In the genomic region with DNA sequence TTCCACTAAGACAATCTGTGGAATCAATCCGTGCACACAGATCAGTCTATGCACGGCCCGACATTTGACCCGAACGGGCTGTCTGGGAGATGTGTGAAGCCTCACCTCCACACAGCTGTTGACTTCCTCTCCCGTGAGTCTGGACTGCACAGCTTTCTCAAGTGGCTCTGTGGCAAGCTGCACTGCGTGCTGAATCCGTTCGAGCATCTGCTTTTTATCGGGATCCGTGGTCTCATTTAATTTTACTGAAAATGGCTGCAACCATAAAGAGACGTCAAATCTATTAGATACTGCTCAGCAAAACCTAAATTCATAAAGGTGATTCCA, we compare ENCODE assay signal across 9 cellular contexts.
"Had no signal": no experiment of that assay in that cellular context is flagged by ENCODE, and none has a peak within 500 bp of the region (broad histone marks: within the 10 kb centered on the region; RNA-seq: fewer than 3 reads in every experiment).

No MANE protein-coding gene starts in this region.

- DNase-seq: naive B cell had no signal

- H3K27me3 ChIP-seq: stomach, thyroid gland had no signal

- H3K27ac ChIP-seq: thyroid gland had no signal

- H3K9me3 Mint-ChIP-seq: activated naive CD8-positive, alpha-beta T cell treated with anti-CD3 and anti-CD28 coated beads, Interleukin-2, amount 50 U/mL, for 24 hours; activated T-helper 1 cell treated with anti-CD3 and anti-CD28 coated beads, Interleukin-12 subunit alpha, Interleukin-12 subunit beta, Interleukin-2, Interleukin-4 antibody, amounts not matched to agents 30 ng/mL and 10 ng/mL and 1 ng/mL, durations not matched to agents 14 hours and 24 hours and 36 hours; naive B cell had no signal

- H3K4me3 Mint-ChIP-seq: activated naive CD8-positive, alpha-beta T cell treated with anti-CD3 and anti-CD28 coated beads, Interleukin-2, amount 50 U/mL, for 24 hours; activated T-helper 1 cell treated with anti-CD3 and anti-CD28 coated beads, Interleukin-12 subunit alpha, Interleukin-12 subunit beta, Interleukin-2, Interleukin-4 antibody, amounts not matched to agents 30 ng/mL and 10 ng/mL and 1 ng/mL, durations not matched to agents 14 hours and 24 hours and 36 hours; naive B cell had no signal

- H3K9me3 ChIP-seq: stomach, thyroid gland had no signal

- H3K4me3 ChIP-seq: stomach, thyroid gland had no signal

- H3K27ac Mint-ChIP-seq: activated naive CD8-positive, alpha-beta T cell treated with anti-CD3 and anti-CD28 coated beads, Interleukin-2, amount 50 U/mL, for 24 hours; activated T-helper 1 cell treated with anti-CD3 and anti-CD28 coated beads, Interleukin-12 subunit alpha, Interleukin-12 subunit beta, Interleukin-2, Interleukin-4 antibody, amounts not matched to agents 30 ng/mL and 10 ng/mL and 1 ng/mL, durations not matched to agents 14 hours and 24 hours and 36 hours had no signal

- H3K27me3 Mint-ChIP-seq: activated naive CD8-positive, alpha-beta T cell treated with anti-CD3 and anti-CD28 coated beads, Interleukin-2, amount 50 U/mL, for 24 hours; naive B cell had no signal

- FAIRE-seq: astrocyte, endometrium, islet of Langerhans, urothelium cell line had no signal
